ENCODE assay signal across 18 cellular contexts in genomic region chr9:16817002-16817401, GRCh38.
"Had no signal": no experiment of that assay in that cellular context is flagged by ENCODE, and none has a peak within 500 bp of the region (broad histone marks: within the 10 kb centered on the region; RNA-seq: fewer than 3 reads in every experiment).

No MANE protein-coding gene starts in this region.

- H3K9me3 Mint-ChIP-seq: nephron had no signal

- H3K4me1 ChIP-seq: foreskin keratinocyte, right atrium auricular region had no signal

- H3K27me3 ChIP-seq: foreskin keratinocyte, right atrium auricular region, sigmoid colon, stomach, transverse colon had no signal

- H3K4me3 ChIP-seq: right atrium auricular region, sigmoid colon, skin epidermis, stomach, thoracic aorta, transverse colon had no signal

- H3K4me1 Mint-ChIP-seq: naive B cell had no signal

- H3K36me3 Mint-ChIP-seq: naive B cell had no signal

- H3K36me3 ChIP-seq: right atrium auricular region, sigmoid colon, stomach, thoracic aorta, transverse colon had no signal

- H3K4me3 Mint-ChIP-seq: naive B cell, nephron had no signal

- ATAC-seq: foreskin keratinocyte had no signal

- DNase-seq: dermis blood vessel endothelial cell; erythroblast; foreskin keratinocyte; head of caudate nucleus; hippocampal formation; kidney glomerular epithelial cell; naive B cell; posterior cingulate gyrus; sigmoid colon; stimulated activated CD4-positive, alpha-beta T cell treated with anti-CD3 and anti-CD28 coated beads, Interleukin-12 subunit alpha, Interleukin-12 subunit beta, amount 100 ng/mL, for 4 hours; stimulated activated naive CD4-positive, alpha-beta T cell; stomach; substantia nigra; transverse colon had no signal

- H3K27ac ChIP-seq: foreskin keratinocyte, right atrium auricular region, skin epidermis, stomach, thoracic aorta, transverse colon had no signal

- H3K9me3 ChIP-seq: right atrium auricular region, sigmoid colon, stomach, thoracic aorta, transverse colon had no signal
